In genomic region chr10:70074971-70075370, GRCh38 we compare ENCODE assay signal across 26 cellular contexts.
"Had no signal": no experiment of that assay in that cellular context is flagged by ENCODE, and none has a peak within 500 bp of the region (broad histone marks: within the 10 kb centered on the region; RNA-seq: fewer than 3 reads in every experiment).

No MANE protein-coding gene starts in this region.

- H3K9me3 Mint-ChIP-seq: natural killer cell; nephron; neural progenitor cell; stimulated activated effector memory CD8-positive, alpha-beta T cell treated with anti-CD3 and anti-CD28 coated beads, Interleukin-12 subunit alpha, Interleukin-12 subunit beta, amount 100 ng/mL, for 72 hours; stimulated activated naive B cell treated with anti-CD40 and anti-IgM and Interleukin-4, amounts not matched to agents 10 μg/mL and 1 μg/mL and 100 μg/mL, for 72 hours; stimulated activated naive CD8-positive, alpha-beta T cell treated with anti-CD3 and anti-CD28 coated beads, Interleukin-15, Interleukin-2, amounts not matched to agents 100 ng/mL and 50 ng/mL, for 24 hours had no signal

- DNase-seq: natural killer cell; nucleus accumbens; pancreas; psoas muscle; right cardiac atrium; right lobe of liver; sigmoid colon; small intestine; stimulated activated CD4-positive, alpha-beta T cell treated with anti-CD3 and anti-CD28 coated beads, Interleukin-15, amount 100 ng/mL, for 24 hours; stimulated activated CD4-positive, alpha-beta T cell treated with anti-CD3 and anti-CD28 coated beads, Interleukin-2, amount 100 ng/mL, for 24 hours; stimulated activated CD4-positive, alpha-beta T cell treated with anti-CD3 and anti-CD28 coated beads, Interleukin-2, amount 100 ng/mL, for 48 hours; stimulated activated CD4-positive, alpha-beta T cell treated with anti-CD3 and anti-CD28 coated beads, Interleukin-4, amount 100 ng/mL, for 24 hours; stimulated activated naive B cell treated with anti-CD40 and anti-IgM and Interleukin-4, amounts not matched to agents 10 μg/mL and 1 μg/mL and 100 μg/mL, for 72 hours; stimulated activated naive CD4-positive, alpha-beta T cell treated with Interleukin-2 at 50 U/mL for 16 hours; stomach; thyroid gland; trophoblast cell; upper lobe of left lung had no signal

- H3K27ac ChIP-seq: neural progenitor cell, neutrophil, pancreas, psoas muscle, right lobe of liver, sigmoid colon, stomach, thoracic aorta, thyroid gland, tibial nerve, upper lobe of left lung, vagina had no signal

- H3K27me3 ChIP-seq: neural progenitor cell, neutrophil, pancreas, right lobe of liver, sigmoid colon, stomach, thyroid gland, tibial nerve, upper lobe of left lung, vagina had no signal

- H3K4me3 Mint-ChIP-seq: natural killer cell; nephron; neural progenitor cell; stimulated activated effector memory CD8-positive, alpha-beta T cell treated with anti-CD3 and anti-CD28 coated beads, Interleukin-12 subunit alpha, Interleukin-12 subunit beta, amount 100 ng/mL, for 72 hours; stimulated activated naive B cell treated with anti-CD40 and anti-IgM and Interleukin-4, amounts not matched to agents 10 μg/mL and 1 μg/mL and 100 μg/mL, for 72 hours; stimulated activated naive CD8-positive, alpha-beta T cell treated with anti-CD3 and anti-CD28 coated beads, Interleukin-15, Interleukin-2, amounts not matched to agents 100 ng/mL and 50 ng/mL, for 24 hours had no signal

- H3K4me2 ChIP-seq: neural progenitor cell had no signal

- H3K27ac Mint-ChIP-seq: natural killer cell; neural progenitor cell; stimulated activated effector memory CD8-positive, alpha-beta T cell treated with anti-CD3 and anti-CD28 coated beads, Interleukin-12 subunit alpha, Interleukin-12 subunit beta, amount 100 ng/mL, for 72 hours; stimulated activated naive B cell treated with anti-CD40 and anti-IgM and Interleukin-4, amounts not matched to agents 10 μg/mL and 1 μg/mL and 100 μg/mL, for 72 hours; stimulated activated naive CD8-positive, alpha-beta T cell treated with anti-CD3 and anti-CD28 coated beads, Interleukin-15, Interleukin-2, amounts not matched to agents 100 ng/mL and 50 ng/mL, for 24 hours had no signal

- H3K36me3 Mint-ChIP-seq: natural killer cell; stimulated activated effector memory CD8-positive, alpha-beta T cell treated with anti-CD3 and anti-CD28 coated beads, Interleukin-12 subunit alpha, Interleukin-12 subunit beta, amount 100 ng/mL, for 72 hours; stimulated activated naive B cell treated with anti-CD40 and anti-IgM and Interleukin-4, amounts not matched to agents 10 μg/mL and 1 μg/mL and 100 μg/mL, for 72 hours had no signal

- ATAC-seq: natural killer cell; pancreas; psoas muscle; right lobe of liver; stimulated activated effector memory CD8-positive, alpha-beta T cell treated with anti-CD3 and anti-CD28 coated beads, Interleukin-12 subunit alpha, Interleukin-12 subunit beta, amount 100 ng/mL, for 72 hours; stimulated activated naive B cell treated with anti-CD40 and anti-IgM and Interleukin-4, amounts not matched to agents 10 μg/mL and 1 μg/mL and 100 μg/mL, for 72 hours had no signal

- H3K4me1 Mint-ChIP-seq: natural killer cell; nephron; stimulated activated effector memory CD8-positive, alpha-beta T cell treated with anti-CD3 and anti-CD28 coated beads, Interleukin-12 subunit alpha, Interleukin-12 subunit beta, amount 100 ng/mL, for 72 hours; stimulated activated naive B cell treated with anti-CD40 and anti-IgM and Interleukin-4, amounts not matched to agents 10 μg/mL and 1 μg/mL and 100 μg/mL, for 72 hours had no signal

- H2AFZ ChIP-seq: neural progenitor cell had no signal

- H3K4me3 ChIP-seq: neural progenitor cell, pancreas, psoas muscle, right lobe of liver, sigmoid colon, stomach, thoracic aorta, thyroid gland, tibial nerve, upper lobe of left lung, vagina had no signal

- H3K4me1 ChIP-seq: pancreas, psoas muscle, right lobe of liver, sigmoid colon, stomach, thyroid gland, tibial nerve, upper lobe of left lung, vagina had no signal

- H3K9me3 ChIP-seq: neutrophil, pancreas, psoas muscle, right lobe of liver, sigmoid colon, stomach, thoracic aorta, thyroid gland, tibial nerve, upper lobe of left lung, vagina had no signal

- H3K36me3 ChIP-seq: neural progenitor cell, neutrophil, pancreas, right lobe of liver, thoracic aorta, thyroid gland, upper lobe of left lung, vagina had no signal

- H3K9ac ChIP-seq: neural progenitor cell had no signal
